In the genomic region with DNA sequence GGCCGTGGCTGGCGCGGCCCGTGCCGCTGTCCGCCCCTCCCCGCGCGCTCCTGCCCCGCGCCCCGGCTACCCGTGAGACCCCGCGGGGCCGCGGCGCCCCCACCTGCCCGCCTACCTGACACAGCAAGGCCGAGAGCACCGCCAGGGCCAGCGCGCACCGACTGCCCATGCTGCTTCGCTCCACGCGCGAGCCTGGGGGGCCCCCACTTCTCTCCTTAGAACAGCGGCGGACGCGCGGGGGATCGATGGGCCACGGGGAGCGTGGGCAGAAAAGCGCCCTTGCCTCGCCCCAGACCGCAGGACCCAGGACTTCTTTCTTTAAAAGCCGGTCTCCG, we compare ENCODE assay signal across 8 cellular contexts. TPM values are rescaled to one million over a fixed set of nuclear protein-coding genes. Genes with fewer than 3 reads are reported as not detected.
DNase-seq lines count a peak whose midpoint lies in the region; ATAC-seq and TF ChIP-seq lines count a peak whose summit lies in the region.

No MANE protein-coding gene starts in this region.

- peaks cover 12% of the 10 kb centered on the region for H3K27me3 Mint-ChIP-seq in brain

- no peaks in the 10 kb centered on the region for H3K9me3 ChIP-seq in lower lobe of right lung

- in situ Hi-C loops in G401 (cut with HindIII; ENCODE audit: low sequenced_read_pairs) = no loop called here

- no peak for TF ChIP-seq CTCF in brain (conservative IDR thresholded peaks at IDR 0.05)
- TF ChIP-seq CTCF in lower lobe of right lung (IDR thresholded peaks at IDR 0.05) = no peak

- peak overlapping the region; percentile 84 for H3K4me3 ChIP-seq in lower lobe of right lung

- H3K4me1 Mint-ChIP-seq in brain = peaks cover 74% of the 10 kb centered on the region

- ATAC-seq in lower lobe of right lung = no peak

- intact Hi-C loops in lower lobe of right lung (cut with DNase I) = no loop called here

- peaks cover 35% of the 10 kb centered on the region for H3K36me3 Mint-ChIP-seq in brain

- H3K27ac Mint-ChIP-seq in brain = peak overlapping the region; percentile 82 to 97 (median 91)

- DNase-seq in activated T-cell treated with anti-CD3 and anti-CD28 coated beads, Interleukin-2, amount 50 U/mL, for 1 hour = peak; percentile 39
- no peak for DNase-seq in activated T-cell treated with anti-CD3 and anti-CD28 coated beads, Interleukin-2, amount 50 U/mL, for 48 hours
- DNase-seq in lower lobe of right lung = no peak
- DNase-seq in ureter (ENCODE audit: low spot score) = peak; percentile 45
- no peak for DNase-seq in NCI-H226
- no peak for DNase-seq in G401 (ENCODE audit: low spot score)
- DNase-seq in NCI-H1105 treated with DMSO at 0.1 percent for 48 hours (lab: John Stamatoyannopoulos, UW) = no peak

- H3K9me3 Mint-ChIP-seq in brain = peaks cover 0 to 7% (median 0%) of the 10 kb centered on the region in 5 experiments

- H3K4me3 Mint-ChIP-seq in brain = peak overlapping the region; percentile 93 to 98 (median 96)

- H3K27ac ChIP-seq in lower lobe of right lung = peak overlapping the region; percentile 81

- peaks cover 66% of the 10 kb centered on the region for H3K4me1 ChIP-seq in lower lobe of right lung

- H3K36me3 ChIP-seq in lower lobe of right lung = peaks cover 13% of the 10 kb centered on the region

- H3K27me3 ChIP-seq in lower lobe of right lung (ENCODE audit: low read depth) = peaks cover 79% of the 10 kb centered on the region

RNA-seq across cellular contexts. Expression of a gene that starts 0.9 kb away (rescaled TPM):
- 22.0 TPM for polyA plus RNA-seq in brain (ENCODE audit: insufficient read depth, low read depth, low replicate concordance)
- 12.9 TPM for total RNA-seq in lower lobe of right lung
- 16.1 TPM for total RNA-seq in ureter
- total RNA-seq in G401 (2014; rRNA removed; shearing (Covaris generic)) = 0.18 and 0.51 TPM in 2 replicates

RNA-seq across cellular contexts. Expression of a gene that starts 16.6 kb away (rescaled TPM):
- 22.2 TPM for polyA plus RNA-seq in brain (ENCODE audit: insufficient read depth, low read depth, low replicate concordance)
- 29.0 TPM for total RNA-seq in lower lobe of right lung
- 54.5 TPM for total RNA-seq in ureter
- 9.4 and 12.5 TPM in 2 replicates for total RNA-seq in G401 (2014; rRNA removed; shearing (Covaris generic))

Comparison
In these comparisons a context has a peak if more than half of its experiments do, and no peak if none do; other contexts are left out.
1. DNase-seq: peak in activated T-cell treated with anti-CD3 and anti-CD28 coated beads, Interleukin-2, amount 50 U/mL, for 1 hour (single experiment) and ureter (single experiment); none in activated T-cell treated with anti-CD3 and anti-CD28 coated beads, Interleukin-2, amount 50 U/mL, for 48 hours (0 of 2), lower lobe of right lung (single experiment), NCI-H226 (single experiment), G401 (single experiment) and NCI-H1105 treated with DMSO at 0.1 percent for 48 hours (single experiment).